1 cellular context compared by ENCODE assay signal in genomic region chr1:213051127-213051880, GRCh38.
TF ChIP-seq lines count a peak whose summit lies in the region.

RPS6KC1 (plus strand) TSS chr1:213051241; CDS start chr1:213051405, 164 bp downstream.

TF ChIP-seq in GM23338, 12 proteins besides CTCF, POLR2A, EP300 and RAD21 (continued from another document):
- TF ChIP-seq ZNF462 (CRISPR knock-in tag; IDR thresholded peaks at IDR 0.05) = no peak
